Comparison of ENCODE assay signal across 17 cellular contexts in genomic region chr1:3129133-3129490, GRCh38.
"Had no signal": no experiment of that assay in that cellular context is flagged by ENCODE, and none has a peak within 500 bp of the region (broad histone marks: within the 10 kb centered on the region; RNA-seq: fewer than 3 reads in every experiment).

No MANE protein-coding gene starts in this region.

- H3K9me3 Mint-ChIP-seq: activated CD4-positive, alpha-beta memory T cell treated with anti-CD3 and anti-CD28 coated beads for 36 hours; activated naive CD4-positive, alpha-beta T cell treated with anti-CD3 and anti-CD28 coated beads, Interleukin-2, amount 50 U/mL, for 72 hours; activated T-cell treated with anti-CD3 and anti-CD28 coated beads, Interleukin-2, amount 50 U/mL, for 24 hours; central memory CD8-positive, alpha-beta T cell; natural killer cell; stimulated activated naive CD8-positive, alpha-beta T cell treated with anti-CD3 and anti-CD28 coated beads, Interleukin-15, Interleukin-2, amounts not matched to agents 100 ng/mL and 50 ng/mL, for 24 hours had no signal

- H3K4me1 Mint-ChIP-seq: activated CD4-positive, alpha-beta T cell treated with anti-CD3 and anti-CD28 coated beads for 36 hours; central memory CD8-positive, alpha-beta T cell; natural killer cell had no signal

- ATAC-seq: activated CD4-positive, alpha-beta T cell treated with anti-CD3 and anti-CD28 coated beads for 36 hours; activated naive CD4-positive, alpha-beta T cell treated with anti-CD3 and anti-CD28 coated beads, Interleukin-2, amount 50 U/mL, for 72 hours; body of pancreas; sciatic nerve; T-helper 17 cell had no signal

- H3K27ac Mint-ChIP-seq: activated CD4-positive, alpha-beta memory T cell treated with anti-CD3 and anti-CD28 coated beads for 36 hours; activated CD4-positive, alpha-beta T cell treated with anti-CD3 and anti-CD28 coated beads for 36 hours; activated T-cell treated with anti-CD3 and anti-CD28 coated beads, Interleukin-2, amount 50 U/mL, for 24 hours; natural killer cell; stimulated activated naive CD8-positive, alpha-beta T cell treated with anti-CD3 and anti-CD28 coated beads, Interleukin-15, Interleukin-2, amounts not matched to agents 100 ng/mL and 50 ng/mL, for 24 hours; T-helper 17 cell had no signal

- H3K4me3 ChIP-seq: body of pancreas, testis had no signal

- H3K27me3 Mint-ChIP-seq: activated CD4-positive, alpha-beta memory T cell treated with anti-CD3 and anti-CD28 coated beads for 36 hours; central memory CD8-positive, alpha-beta T cell; stimulated activated naive CD8-positive, alpha-beta T cell treated with anti-CD3 and anti-CD28 coated beads, Interleukin-15, Interleukin-2, amounts not matched to agents 100 ng/mL and 50 ng/mL, for 24 hours had no signal

- H3K4me3 Mint-ChIP-seq: activated CD4-positive, alpha-beta memory T cell treated with anti-CD3 and anti-CD28 coated beads for 36 hours; activated CD4-positive, alpha-beta T cell treated with anti-CD3 and anti-CD28 coated beads for 36 hours; activated T-cell treated with anti-CD3 and anti-CD28 coated beads, Interleukin-2, amount 50 U/mL, for 24 hours; central memory CD8-positive, alpha-beta T cell; natural killer cell; stimulated activated naive CD8-positive, alpha-beta T cell treated with anti-CD3 and anti-CD28 coated beads, Interleukin-15, Interleukin-2, amounts not matched to agents 100 ng/mL and 50 ng/mL, for 24 hours; T-helper 17 cell had no signal

- H3K36me3 Mint-ChIP-seq: activated CD4-positive, alpha-beta memory T cell treated with anti-CD3 and anti-CD28 coated beads for 36 hours; activated naive CD4-positive, alpha-beta T cell treated with anti-CD3 and anti-CD28 coated beads, Interleukin-2, amount 50 U/mL, for 72 hours; natural killer cell had no signal

- H3K27me3 ChIP-seq: body of pancreas, testis had no signal

- H3K36me3 ChIP-seq: WERI-Rb-1 had no signal

- H3K27ac ChIP-seq: body of pancreas, WERI-Rb-1 had no signal

- H3K9me3 ChIP-seq: body of pancreas, testis had no signal

- DNase-seq: activated CD4-positive, alpha-beta memory T cell treated with anti-CD3 and anti-CD28 coated beads for 36 hours; activated CD4-positive, alpha-beta T cell treated with anti-CD3 and anti-CD28 coated beads for 36 hours; activated effector memory CD4-positive, alpha-beta T cell treated with anti-CD3 and anti-CD28 coated beads, Interleukin-2, amount 50 U/mL, for 16 hours; activated T-cell treated with anti-CD3 and anti-CD28 coated beads, Interleukin-2, amount 50 U/mL, for 24 hours; body of pancreas; effector CD8-positive, alpha-beta T cell; foreskin fibroblast; kidney glomerular epithelial cell; mesendoderm; natural killer cell; T-helper 17 cell; testis; WERI-Rb-1 had no signal
